In the genomic region with DNA sequence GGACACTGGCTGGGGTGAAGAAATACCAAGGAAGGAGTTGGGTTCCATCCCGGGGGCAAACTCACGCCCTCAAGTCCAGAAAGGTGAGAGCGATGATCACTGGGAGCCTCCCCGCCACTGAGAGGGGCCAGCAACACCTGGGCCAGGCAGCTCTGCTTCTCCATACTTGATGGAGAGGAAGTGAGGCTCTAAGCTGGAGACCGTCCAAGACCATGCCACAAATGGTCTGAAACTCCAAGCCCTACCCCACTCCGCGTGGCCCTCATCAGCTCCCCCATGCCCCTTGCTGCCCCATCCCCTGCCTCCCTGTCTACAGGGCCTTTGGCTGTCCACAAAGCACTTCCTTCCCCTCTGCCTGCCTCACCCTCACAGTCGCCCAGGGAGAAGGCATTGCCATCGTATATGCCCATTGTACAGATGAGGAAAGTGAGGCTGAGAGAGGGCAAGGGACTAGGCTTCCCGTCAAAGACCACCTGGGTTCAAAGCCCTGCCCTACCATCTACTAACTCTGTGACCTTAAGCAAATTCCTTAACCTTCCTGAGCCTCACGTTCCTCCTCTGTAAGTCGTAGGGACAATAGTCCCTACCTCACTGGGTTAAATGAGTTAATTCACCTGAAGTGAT, we compare ENCODE assay signal across 20 cellular contexts. TPM values are rescaled to one million over a fixed set of nuclear protein-coding genes. Genes with fewer than 3 reads are reported as not detected.
DNase-seq lines count a peak whose midpoint lies in the region; ATAC-seq, FAIRE-seq and TF ChIP-seq lines count a peak whose summit lies in the region.
"Had no signal": no experiment of that assay in that cellular context is flagged by ENCODE, and none has a peak within 500 bp of the region (broad histone marks: within the 10 kb centered on the region; RNA-seq: fewer than 3 reads in every experiment).

No MANE protein-coding gene starts in this region.

- H3K56ac ChIP-seq in H1 (replicated peaks; ENCODE audit: insufficient read length, low read depth, low read length), result no peak overlapping the region

- TF ChIP-seq RAD21 in H1 (IDR thresholded peaks at IDR 0.05 in 1 of 2, conservative IDR thresholded peaks at IDR 0.05 in 1 of 2; ENCODE audit: low read depth in 2 of 2, low read length in 2 of 2), result no peak

- no peak overlapping the region for H3K4me2 ChIP-seq in H1 (ENCODE audit: insufficient read depth in 1 of 2, low read depth in 2 of 2, low read length in 2 of 2)

- H2BK5ac ChIP-seq in H1 (ENCODE audit: low read depth, low read length), result no peak overlapping the region

- H3K79me2 ChIP-seq in H1 (ENCODE audit: control insufficient read depth in 1 of 2, insufficient read depth in 2 of 2, low read length in 2 of 2), result no peaks in the 10 kb centered on the region

- H3K36me3 ChIP-seq in left ventricle myocardium inferior (no peaks in the 10 kb centered on the region), H1 (ENCODE audit: control insufficient read depth in 2 of 4, insufficient read depth in 4 of 4, low read length in 3 of 4) (no peaks in the 10 kb centered on the region), upper lobe of left lung (no peaks in the 10 kb centered on the region), esophagus squamous epithelium (no peaks in the 10 kb centered on the region)

- H3K27me3 ChIP-seq in left ventricle myocardium inferior (ENCODE audit: low read depth) (peaks cover 10% of the 10 kb centered on the region), H1 (replicated peaks in 1 of 4; ENCODE audit: control insufficient read depth in 3 of 4, extremely low read depth in 1 of 4, insufficient read depth in 3 of 4, low read length in 3 of 4) (peaks cover 16 to 50% (median 38%) of the 10 kb centered on the region in 4 experiments), upper lobe of left lung (no peaks in the 10 kb centered on the region), esophagus squamous epithelium (peaks cover 0 to 97% (median 3%) of the 10 kb centered on the region in 4 donors)

- H3K27me3 Mint-ChIP-seq in T-helper 17 cell, result peaks cover 28% of the 10 kb centered on the region
- H3K27me3 Mint-ChIP-seq in natural killer cell treated with Interleukin-12 subunit alpha and Interleukin-12 subunit beta and Interleukin-15 and Interleukin-18, amount 100 ng/mL, for 72 hours, result peaks cover 42 to 43% of the 10 kb centered on the region in 2 donors

- no peaks in the 10 kb centered on the region for H3K36me3 Mint-ChIP-seq in T-helper 17 cell (ENCODE audit: low read depth)
- no peaks in the 10 kb centered on the region for H3K36me3 Mint-ChIP-seq in natural killer cell treated with Interleukin-12 subunit alpha and Interleukin-12 subunit beta and Interleukin-15 and Interleukin-18, amount 100 ng/mL, for 72 hours

- no peaks in the 10 kb centered on the region for H3K9me3 Mint-ChIP-seq in natural killer cell treated with Interleukin-12 subunit alpha and Interleukin-12 subunit beta and Interleukin-15 and Interleukin-18, amount 100 ng/mL, for 72 hours

- no peak overlapping the region for H4K91ac ChIP-seq in H1 (replicated peaks; ENCODE audit: insufficient read length, low read length)

- H3K23me2 ChIP-seq in H1 (ENCODE audit: low read depth, low read length), result peaks cover 1% of the 10 kb centered on the region; the same call in 1 of the 2 replicates

- peaks cover 2 to 4% of the 10 kb centered on the region in 2 experiments for H4K20me1 ChIP-seq in H1 (replicated peaks in 1 of 2; ENCODE audit: control insufficient read depth in 1 of 2, insufficient read depth in 2 of 2, low read length in 2 of 2)

- FAIRE-seq in H1 (lab: Jason Lieb, UNC), result no peak
- FAIRE-seq in H54 (lab: Jason Lieb, UNC), result no peak
- FAIRE-seq: RCC 7860 had no signal

- TF ChIP-seq POLR2A in H1 (IDR thresholded peaks at IDR 0.05; ENCODE audit: control extremely low read depth in 1 of 2, low read depth in 2 of 2, low read length in 2 of 2), result no peak
- no peak for TF ChIP-seq POLR2A in upper lobe of left lung (IDR thresholded peaks at IDR 0.05)
- TF ChIP-seq POLR2A in esophagus squamous epithelium (IDR thresholded peaks at IDR 0.05), result no peak
- TF ChIP-seq POLR2A in H54 (IDR thresholded peaks at IDR 0.05; ENCODE audit: low read depth, low read length), result no peak

- no peak overlapping the region for H4K8ac ChIP-seq in H1 (ENCODE audit: extremely low read depth, insufficient read depth, low read length)

- intact Hi-C loops in left ventricle myocardium inferior (cut with micrococcal nuclease), result no loop called here
- intact Hi-C loops in left cardiac atrium (cut with DNase I), result no loop called here
- intact Hi-C loops in esophagus squamous epithelium (cut with DNase I), result no loop called here

- no peak overlapping the region for H2BK15ac ChIP-seq in H1 (ENCODE audit: low read length)

- H3K4me3 Mint-ChIP-seq in T-helper 17 cell, result no peak overlapping the region
- no peak overlapping the region for H3K4me3 Mint-ChIP-seq in natural killer cell treated with Interleukin-12 subunit alpha and Interleukin-12 subunit beta and Interleukin-15 and Interleukin-18, amount 100 ng/mL, for 72 hours

- H2BK20ac ChIP-seq in H1 (ENCODE audit: low read length), result no peak overlapping the region

- H2BK12ac ChIP-seq in H1 (ENCODE audit: low read depth, low read length), result no peak overlapping the region

- H2BK120ac ChIP-seq in H1 (replicated peaks; ENCODE audit: low read depth, low read length), result no peak overlapping the region

- H3K27ac ChIP-seq in left ventricle myocardium inferior (replicated peaks) (peak overlapping the region; percentile 67), H1 (ENCODE audit: low read depth, low read length) (no peak overlapping the region), upper lobe of left lung (peak overlapping the region; percentile 53 to 79 (median 64)), esophagus squamous epithelium (no peak overlapping the region)
- H3K27ac ChIP-seq: C4-2B had no signal

- ATAC-seq in left cardiac atrium (no peak), T-helper 17 cell (no peak), upper lobe of left lung (ENCODE audit: low FRiP score in 2 of 2) (no peak)
- no peak for ATAC-seq in natural killer cell treated with Interleukin-12 subunit alpha and Interleukin-12 subunit beta and Interleukin-15 and Interleukin-18, amount 100 ng/mL, for 72 hours

- no peaks in the 10 kb centered on the region for H3K9me3 ChIP-seq in left ventricle myocardium inferior (replicated peaks)
- no peaks in the 10 kb centered on the region for H3K9me3 ChIP-seq in T-helper 17 cell (ENCODE audit: control insufficient read depth, low read length, poor library complexity, severe bottlenecking)
- H3K9me3 ChIP-seq in H1 (ENCODE audit: insufficient read depth in 2 of 2, low read depth in 1 of 2, low read length in 1 of 2), result no peaks in the 10 kb centered on the region
- no peaks in the 10 kb centered on the region for H3K9me3 ChIP-seq in upper lobe of left lung
- no peaks in the 10 kb centered on the region for H3K9me3 ChIP-seq in esophagus squamous epithelium

- no peak overlapping the region for H2AFZ ChIP-seq in H1 (ENCODE audit: low read length)

- CTCF ChIA-PET in H1 (lab: Charles Lee; ENCODE audit: partially characterized antibody), result interaction anchor here (0.7 to 4.5 kb wide), 4 partner anchors 13 to 247 kb away, joined by 3 to 35 read pairs (median 4); no protein-coding TSS in a partner anchor

- DNase-seq in left ventricle myocardium inferior (no peak), left cardiac atrium (no peak), T-helper 17 cell (no peak), H1 (ENCODE audit: low read depth in 1 of 2, low spot score in 2 of 2) (no peak), upper lobe of left lung (no peak), esophagus squamous epithelium (lab: John Stamatoyannopoulos, UW) (no peak), H54 (ENCODE audit: insufficient read length, low spot score) (no peak)
- no peak for DNase-seq in natural killer cell treated with Interleukin-12 subunit alpha and Interleukin-12 subunit beta and Interleukin-15 and Interleukin-18, amount 100 ng/mL, for 72 hours (ENCODE audit: low spot score)
- DNase-seq: AML-193, GDM1, KG1, NCI-H1092 treated with DMSO at 0.1 percent for 48 hours, NCI-H146, NCI-H2081, NCI-H2171 treated with DMSO at 0.1 percent for 48 hours, NCI-H524 treated with DMSO at 0.1 percent for 48 hours, NCI-H82, Right ventricle myocardium superior had no signal

- H3K9ac ChIP-seq in H1 (replicated peaks in 1 of 4; ENCODE audit: extremely low read depth in 1 of 4, low read depth in 3 of 4, low read length in 3 of 4), result no peak overlapping the region

- POLR2A ChIA-PET in H1 (lab: Charles Lee; ENCODE audit: partially characterized antibody), result interaction anchor here (1.3 to 2.5 kb wide), 7 partner anchors 10 to 59 kb away, joined by 3 to 7 read pairs (median 5); no protein-coding TSS in a partner anchor

- peaks cover 16% of the 10 kb centered on the region for H3K4me1 Mint-ChIP-seq in T-helper 17 cell
- H3K4me1 Mint-ChIP-seq in natural killer cell treated with Interleukin-12 subunit alpha and Interleukin-12 subunit beta and Interleukin-15 and Interleukin-18, amount 100 ng/mL, for 72 hours (ENCODE audit: low read depth in 2 of 2), result peaks cover 6 to 11% of the 10 kb centered on the region in 2 donors

- no peak overlapping the region for H3K23ac ChIP-seq in H1 (ENCODE audit: insufficient read length)

- 85% methylated on average over 10 of the region's 12 CpGs; no CpG with 5 or more reads in 1 of the 2 experiments for WGBS in H1 (ENCODE audit: extremely low coverage in 1 of 2, insufficient coverage in 1 of 2, insufficient read length in 1 of 2, insufficient replicate concordance in 2 of 2, low coverage in 1 of 2, low lambda C conversion rate in 2 of 2, missing lambda C conversion rate in 1 of 2), 2 experiments
- 62 to 73% methylated on average over 10 to 12 of the region's 12 CpGs for WGBS in upper lobe of left lung, 2 donors
- 81 to 82% methylated on average over 5 to 7 of the region's 12 CpGs for WGBS in esophagus squamous epithelium, 2 donors

- no peak overlapping the region for H4K5ac ChIP-seq in H1 (ENCODE audit: insufficient read length, low read depth, low read length)

- no peaks in the 10 kb centered on the region for H3K79me1 ChIP-seq in H1 (ENCODE audit: low read depth, low read length)

- no peak overlapping the region for H3K4ac ChIP-seq in H1 (replicated peaks; ENCODE audit: insufficient read length, low read depth, low read length)

- no peak overlapping the region for H3K18ac ChIP-seq in H1 (ENCODE audit: extremely low read depth, low read length)

- no peak overlapping the region for H3K4me3 ChIP-seq in left ventricle myocardium inferior
- no peak overlapping the region for H3K4me3 ChIP-seq in H1 (ENCODE audit: extremely low read depth in 1 of 4, insufficient read depth in 2 of 4, low read depth in 3 of 4, low read length in 4 of 4)
- no peak overlapping the region for H3K4me3 ChIP-seq in upper lobe of left lung
- H3K4me3 ChIP-seq in esophagus squamous epithelium, result no peak overlapping the region

- H3K14ac ChIP-seq in H1 (ENCODE audit: insufficient read length), result no peak overlapping the region

- no peak for TF ChIP-seq EP300 in H1 (IDR thresholded peaks at IDR 0.05; ENCODE audit: borderline replicate concordance in 1 of 2, low read depth in 2 of 2, low read length in 2 of 2)
- TF ChIP-seq EP300 in upper lobe of left lung (IDR thresholded peaks at IDR 0.05), result no peak

- no peak overlapping the region for H2AK5ac ChIP-seq in H1 (ENCODE audit: low read depth, low read length)

- TF ChIP-seq CTCF in left ventricle myocardium inferior (IDR thresholded peaks at IDR 0.05; ENCODE audit: borderline replicate concordance), result no peak
- TF ChIP-seq CTCF in H1 (IDR thresholded peaks at IDR 0.05; ENCODE audit: control extremely low read depth in 1 of 3, insufficient read depth in 1 of 3, low read depth in 1 of 3, low read length in 3 of 3), result no peak
- no peak for TF ChIP-seq CTCF in upper lobe of left lung (IDR thresholded peaks at IDR 0.05)
- no peak for TF ChIP-seq CTCF in esophagus squamous epithelium (IDR thresholded peaks at IDR 0.05)

- peaks cover 78% of the 10 kb centered on the region for H3K4me1 ChIP-seq in left ventricle myocardium inferior
- H3K4me1 ChIP-seq in H1 (replicated peaks in 1 of 4; ENCODE audit: control insufficient read depth in 3 of 4, insufficient read depth in 4 of 4, low read length in 3 of 4), result peaks cover 0 to 19% (median 15%) of the 10 kb centered on the region in 4 experiments; a peak in 6 of 7 replicates
- H3K4me1 ChIP-seq in upper lobe of left lung, result peaks cover 31 to 58% (median 55%) of the 10 kb centered on the region in 4 donors
- H3K4me1 ChIP-seq in esophagus squamous epithelium, result peaks cover 23 to 45% (median 24%) of the 10 kb centered on the region in 3 donors

- peak overlapping the region; percentile 4 for H3K27ac Mint-ChIP-seq in T-helper 17 cell
- peak overlapping the region in 1 of 2 donors; percentile 16 for H3K27ac Mint-ChIP-seq in natural killer cell treated with Interleukin-12 subunit alpha and Interleukin-12 subunit beta and Interleukin-15 and Interleukin-18, amount 100 ng/mL, for 72 hours

RNA-seq across cellular contexts. Expression of gene PDGFB, which starts 4.4 kb away (rescaled TPM):
- total RNA-seq in left ventricle myocardium inferior (17.2 TPM), left cardiac atrium (10 to 100 TPM; 17.5 to 51.2 TPM), T-helper 17 cell (1 to 10 TPM; 2.8 to 4.4 TPM), upper lobe of left lung (10 to 100 TPM; 15.4 to 41.7 (median 24.1) TPM), esophagus squamous epithelium (1 to 10 TPM; 1.2 to 6.3 (median 3.7) TPM)
- 8.5 and 9.6 TPM in 2 replicates for total RNA-seq in H1 (2021; fragmentation: NEBNext Ultra II Directional; extraction: Animal tissue kit (Norgen Biotek cat#: 25700))
- 3.9 and 5.5 TPM in 2 replicates for polyA plus RNA-seq in H1 (2011; rRNA removed)
- polyA plus RNA-seq in H1 (2011; cell fraction: cytosol; rRNA removed), result 6.1 TPM
- polyA plus RNA-seq in H1 (2011; cell fraction: nucleus; rRNA removed), result 10.9 TPM
- 2.6 to 3.9 TPM (median 3.8 TPM) in 4 replicates for polyA plus RNA-seq in H1 (2012, experiment 1 of 2)
- 4.1 TPM for polyA plus RNA-seq in H1 (2012, experiment 2 of 2)
- polyA plus RNA-seq in H1 (2013, experiment 1 of 2), result 4.9 TPM
- 6.0 TPM for polyA plus RNA-seq in H1 (2013, experiment 2 of 2)
- polyA minus RNA-seq in H1 (2011; rRNA and poly(A)+ RNA removed), result 3.0 and 5.3 TPM in 2 replicates
- 5.7 TPM for polyA minus RNA-seq in H1 (2011; cell fraction: cytosol; rRNA and poly(A)+ RNA removed)
- polyA minus RNA-seq in H1 (2011; cell fraction: nucleus; rRNA and poly(A)+ RNA removed), result 3.5 TPM
- not detected for total RNA-seq in natural killer cell treated with Interleukin-12 subunit alpha and Interleukin-12 subunit beta and Interleukin-15 and Interleukin-18, amount 100 ng/mL, for 72 hours

Comparison
In these comparisons a context has a peak if more than half of its experiments do, and no peak if none do; other contexts are left out.
1. H3K27ac ChIP-seq: peak in left ventricle myocardium inferior (single experiment) and upper lobe of left lung (4 of 4); none in H1 (single experiment) and esophagus squamous epithelium (0 of 4).